Comparison of ENCODE assay signal across 18 cellular contexts in genomic region chr21:36839123-36839522, GRCh38.
DNase-seq lines count a peak whose midpoint lies in the region; ATAC-seq, FAIRE-seq and TF ChIP-seq lines count a peak whose summit lies in the region.
"Had no signal": no experiment of that assay in that cellular context is flagged by ENCODE, and none has a peak within 500 bp of the region (broad histone marks: within the 10 kb centered on the region; RNA-seq: fewer than 3 reads in every experiment).

No MANE protein-coding gene starts in this region.

- H3K27me3 ChIP-seq in right lobe of liver (no peaks in the 10 kb centered on the region), HepG2 (ENCODE audit: control insufficient read depth in 1 of 2, insufficient read depth in 2 of 2, low read length in 2 of 2) (no peaks in the 10 kb centered on the region), Karpas-422 (ENCODE audit: low read length) (no peaks in the 10 kb centered on the region)
- H3K27me3 ChIP-seq: foreskin keratinocyte, testis had no signal

- H3K79me2 ChIP-seq in HepG2 (ENCODE audit: insufficient read depth, low read length) (no peaks in the 10 kb centered on the region), Karpas-422 (ENCODE audit: low read length) (no peaks in the 10 kb centered on the region)

- H3K4me3 ChIP-seq in right lobe of liver (no peak overlapping the region), HepG2 (replicated peaks in 1 of 3; ENCODE audit: insufficient read depth in 1 of 3, low read depth in 2 of 3, low read length in 3 of 3) (no peak overlapping the region), Karpas-422 (ENCODE audit: low read length) (no peak overlapping the region)
- H3K4me3 ChIP-seq: PC-9, testis had no signal

- CTCF ChIA-PET in HepG2 (lab: Yijun Ruan, JAX; ENCODE audit: low intra/inter-chr PET ratio, low total read pairs), result no interaction called here

- 47% methylated on average over 6 of the region's 6 CpGs for WGBS in right lobe of liver (ENCODE audit: insufficient coverage, low coverage, low lambda C conversion rate, missing lambda C conversion rate)
- 85% methylated on average over 6 of the region's 6 CpGs for WGBS in HepG2 (ENCODE audit: low lambda C conversion rate)

- TF ChIP-seq RAD21 in HepG2 (CRISPR knock-in tag; IDR thresholded peaks at IDR 0.05), result no peak

- H3K27ac ChIP-seq in right lobe of liver (no peak overlapping the region), HepG2 (ENCODE audit: extremely low read length, insufficient read depth, low read length) (no peak overlapping the region), Karpas-422 (ENCODE audit: low read length) (no peak overlapping the region)
- H3K27ac ChIP-seq: foreskin keratinocyte, PC-9, testis had no signal

- H3K4me1 ChIP-seq in right lobe of liver (no peaks in the 10 kb centered on the region), HepG2 (ENCODE audit: insufficient read depth, low read length) (peaks cover 7% of the 10 kb centered on the region; the same call in 1 of the 2 replicates), Karpas-422 (ENCODE audit: low read length) (no peaks in the 10 kb centered on the region)
- H3K4me1 ChIP-seq: foreskin keratinocyte, testis had no signal

- H3K36me3 ChIP-seq in right lobe of liver (no peaks in the 10 kb centered on the region), HepG2 (replicated peaks in 1 of 2; ENCODE audit: control insufficient read depth in 1 of 2, insufficient read depth in 2 of 2, low read length in 2 of 2) (no peaks in the 10 kb centered on the region), Karpas-422 (ENCODE audit: insufficient read depth, low read length) (no peaks in the 10 kb centered on the region)

- H2AFZ ChIP-seq in HepG2 (ENCODE audit: low read length) (no peak overlapping the region), Karpas-422 (ENCODE audit: low read length) (no peak overlapping the region)
- H2AFZ ChIP-seq: PC-9 had no signal

- TF ChIP-seq CTCF in right lobe of liver (IDR thresholded peaks at IDR 0.05) (no peak), HepG2 (CRISPR knock-in tag; IDR thresholded peaks at IDR 0.05) (no peak)

- DNase-seq in right lobe of liver (no peak), HepG2 (ENCODE audit: low spot score) (no peak), astrocyte of the hippocampus (ENCODE audit: low read depth, low spot score) (peak; percentile 48), iris pigment epithelial cell (ENCODE audit: low read depth) (peak; percentile 86), Karpas-422 (no peak), putamen (ENCODE audit: low spot score) (no peak), NCI-H526 treated with DMSO at 0.1 percent for 48 hours (lab: John Stamatoyannopoulos, UW) (no peak)
- DNase-seq: ACHN; activated CD4-positive, alpha-beta T cell treated with anti-CD3 and anti-CD28 coated beads for 1 hour; activated CD8-positive, alpha-beta memory T cell treated with anti-CD3 and anti-CD28 coated beads, Interleukin-2, amount 50 U/mL, for 48 hours; activated naive CD8-positive, alpha-beta T cell treated with anti-CD3 and anti-CD28 coated beads for 36 hours; foreskin keratinocyte; NCI-H2171 treated with DMSO at 0.1 percent for 48 hours; PC-9; T-helper 1 cell; testis had no signal

- POLR2A ChIA-PET in HepG2 (lab: Yijun Ruan, JAX), result no interaction called here

- H3K9ac ChIP-seq in HepG2 (ENCODE audit: insufficient read depth, low read depth, low read length) (no peak overlapping the region), Karpas-422 (ENCODE audit: low read length) (no peak overlapping the region)

- no peaks in the 10 kb centered on the region for H3K9me2 ChIP-seq in Karpas-422 (replicated peaks; ENCODE audit: insufficient read depth, low read length)

- TF ChIP-seq POLR2A in right lobe of liver (IDR thresholded peaks at IDR 0.05) (no peak), HepG2 (IDR thresholded peaks at IDR 0.05; ENCODE audit: insufficient read depth in 1 of 2, low read depth in 2 of 2, low read length in 2 of 2) (no peak)

- intact Hi-C loops in right lobe of liver (cut with DNase I) (no loop called here), HepG2 (cut with micrococcal nuclease; ENCODE audit: unreplicated experiment) (no loop called here)

- ATAC-seq in right lobe of liver, result peak; percentile 46 to 88 (median 66)
- ATAC-seq in HepG2, result no peak
- ATAC-seq in GM21367 (IDR thresholded peaks at IDR 0.05; ENCODE audit: unreplicated experiment), result no peak
- ATAC-seq: foreskin keratinocyte had no signal

- in situ Hi-C loops in HepG2 (cut with HindIII; ENCODE audit: extremely low pct_ligation_motif_present, low pct_unique_long_range_greater_than_20kb), result no loop called here

- no peak overlapping the region for H3K4me2 ChIP-seq in HepG2 (ENCODE audit: low read depth, low read length)
- no peak overlapping the region for H3K4me2 ChIP-seq in Karpas-422 (ENCODE audit: low read depth, low read length, poor library complexity, severe bottlenecking)
- H3K4me2 ChIP-seq: PC-9 had no signal

- FAIRE-seq in HepG2 (lab: Jason Lieb, UNC), result no peak
- FAIRE-seq: colon had no signal

- no peak for TF ChIP-seq EP300 in HepG2 (IDR thresholded peaks at IDR 0.05; ENCODE audit: low read depth in 2 of 2, low read length in 2 of 2)
- TF ChIP-seq EP300 in HepG2 (CRISPR knock-in tag; IDR thresholded peaks at IDR 0.05; ENCODE audit: borderline replicate concordance), result no peak

- H4K20me1 ChIP-seq in HepG2 (ENCODE audit: insufficient read depth, low read length) (no peaks in the 10 kb centered on the region), Karpas-422 (ENCODE audit: insufficient read depth, low read depth, low read length) (peaks cover 3% of the 10 kb centered on the region; the same call in 1 of the 2 replicates)

- H3K9me3 ChIP-seq in right lobe of liver, result no peaks in the 10 kb centered on the region
- H3K9me3 ChIP-seq in HepG2 (ENCODE audit: low read length), result no peaks in the 10 kb centered on the region
- H3K9me3 ChIP-seq in Karpas-422 (ENCODE audit: low read length), result no peaks in the 10 kb centered on the region
- H3K9me3 ChIP-seq: testis had no signal

- no TSS peak for BruUV-seq in HepG2 (replicated peaks; lab: Mats Ljungman, UMichigan)

TF ChIP-seq in HepG2, 621 proteins besides CTCF, POLR2A, EP300 and RAD21:
- no peak for TF ChIP-seq ARNT2 (CRISPR knock-in tag; IDR thresholded peaks at IDR 0.05; ENCODE audit: low read depth)
TF ChIP-seq in HepG2: peak in this region for 0.

Comparison
In these comparisons a context has a peak if more than half of its experiments do, and no peak if none do; other contexts are left out.
1. ATAC-seq: peak in right lobe of liver (4 of 4); none in HepG2 (single experiment) and GM21367 (single experiment).
2. DNase-seq: peak in astrocyte of the hippocampus (single experiment) and iris pigment epithelial cell (single experiment); none in right lobe of liver (0 of 3), HepG2 (single experiment), Karpas-422 (single experiment), putamen (single experiment) and NCI-H526 treated with DMSO at 0.1 percent for 48 hours (single experiment).